31 cellular contexts compared by ENCODE assay signal in genomic region chr20:2358006-2358405, GRCh38. TPM values are rescaled to one million over a fixed set of nuclear protein-coding genes. Genes with fewer than 3 reads are reported as not detected.
"Had no signal": no experiment of that assay in that cellular context is flagged by ENCODE, and none has a peak within 500 bp of the region (broad histone marks: within the 10 kb centered on the region; RNA-seq: fewer than 3 reads in every experiment).

No MANE protein-coding gene starts in this region.

- H3K4me1 Mint-ChIP-seq: activated CD4-positive, alpha-beta T cell treated with anti-CD3 and anti-CD28 coated beads, Interleukin-2, amount 10 ng/mL, durations not matched to agents 7 days and 5 days; activated naive CD4-positive, alpha-beta T cell treated with anti-CD3 and anti-CD28 coated beads, Interleukin-2, amount 50 U/mL, for 24 hours; activated naive CD8-positive, alpha-beta T cell treated with anti-CD3 and anti-CD28 coated beads, Interleukin-2, amount 10 ng/mL, durations not matched to agents 7 days and 5 days had no signal

- H3K9ac ChIP-seq: KMS-11 had no signal

- H3K9me3 ChIP-seq: SJCRH30 had no signal

- H2AFZ ChIP-seq: PC-9 had no signal

- H3K4me1 ChIP-seq: ascending aorta, SJCRH30 had no signal

- H3K27ac ChIP-seq: ascending aorta, KMS-11, PC-9, SJCRH30, SK-N-MC had no signal

- DNase-seq: activated CD4-positive, alpha-beta T cell treated with anti-CD3 and anti-CD28 coated beads, Interleukin-2, amount 10 ng/mL, durations not matched to agents 7 days and 5 days; activated CD4-positive, alpha-beta T cell treated with anti-CD3 and anti-CD28 coated beads, Interleukin-2, amount 50 U/mL, for 48 hours; activated CD8-positive, alpha-beta T cell treated with anti-CD3 and anti-CD28 coated beads, Interleukin-2, amount 10 ng/mL, durations not matched to agents 7 days and 5 days; activated gamma-delta T cell; activated naive CD4-positive, alpha-beta T cell treated with Interleukin-2 at 50 U/mL for 16 hours; activated naive CD8-positive, alpha-beta T cell treated with anti-CD3 and anti-CD28 coated beads, Interleukin-2, amount 10 ng/mL, durations not matched to agents 7 days and 5 days; activated T-cell treated with anti-CD3 and anti-CD28 coated beads, Interleukin-2, amount 50 U/mL, for 24 hours; amygdala; MM.1S; MV-4-11; NCI-H1092; NCI-H1436 treated with DMSO at 0.1 percent for 48 hours; NCI-H1694 treated with DMSO at 0.1 percent for 48 hours; NCI-H2029; NCI-H345; NCI-H524 treated with DMSO at 0.1 percent for 48 hours; NK-92 treated with Interleukin-12 subunit alpha and Interleukin-12 subunit beta, amount 100 ng/mL, for 24 hours; SHP77; SJCRH30 had no signal

- H3K4me2 ChIP-seq: KMS-11, PC-9 had no signal

- H3K27ac Mint-ChIP-seq: activated CD4-positive, alpha-beta T cell treated with anti-CD3 and anti-CD28 coated beads, Interleukin-2, amount 10 ng/mL, durations not matched to agents 7 days and 5 days; activated CD8-positive, alpha-beta T cell treated with anti-CD3 and anti-CD28 coated beads, Interleukin-2, amount 10 ng/mL, durations not matched to agents 7 days and 5 days; activated naive CD4-positive, alpha-beta T cell treated with anti-CD3 and anti-CD28 coated beads, Interleukin-2, amount 50 U/mL, for 24 hours; activated naive CD8-positive, alpha-beta T cell treated with anti-CD3 and anti-CD28 coated beads, Interleukin-2, amount 10 ng/mL, durations not matched to agents 7 days and 5 days; activated T-cell treated with anti-CD3 and anti-CD28 coated beads, Interleukin-2, amount 50 U/mL, for 24 hours; activated T-helper 2 cell treated with anti-CD3 and anti-CD28 coated beads, Interferon-gamma antibody, Interleukin-2, Interleukin-4, amounts not matched to agents 10 μg/mL and 5 μg/mL and 100 μg/mL, durations not matched to agents 14 hours and 24 hours and 36 hours; T-helper 1 cell treated with Interleukin-12 subunit alpha and Interleukin-12 subunit beta and Interleukin-4 antibody, amounts not matched to agents 30 μg/mL and 1 μg/mL, for 36 hours; T-helper 2 cell treated with Interferon-gamma antibody and Interleukin-4, amounts not matched to agents 5 μg/mL and 100 μg/mL, for 36 hours had no signal

- H3K27me3 ChIP-seq: ascending aorta, SJCRH30 had no signal

- H3K36me3 ChIP-seq: ascending aorta, SJCRH30 had no signal

- H3K36me3 Mint-ChIP-seq: activated naive CD8-positive, alpha-beta T cell treated with anti-CD3 and anti-CD28 coated beads, Interleukin-2, amount 10 ng/mL, durations not matched to agents 7 days and 5 days had no signal

- H3K4me3 ChIP-seq: ascending aorta, PC-9, SJCRH30, SK-N-MC had no signal

- ATAC-seq: activated CD8-positive, alpha-beta T cell treated with anti-CD3 and anti-CD28 coated beads, Interleukin-2, amount 10 ng/mL, durations not matched to agents 7 days and 5 days had no signal

- H3K4me3 Mint-ChIP-seq: activated CD4-positive, alpha-beta T cell treated with anti-CD3 and anti-CD28 coated beads, Interleukin-2, amount 10 ng/mL, durations not matched to agents 7 days and 5 days; activated CD8-positive, alpha-beta T cell treated with anti-CD3 and anti-CD28 coated beads, Interleukin-2, amount 10 ng/mL, durations not matched to agents 7 days and 5 days; activated naive CD4-positive, alpha-beta T cell treated with anti-CD3 and anti-CD28 coated beads, Interleukin-2, amount 50 U/mL, for 24 hours; activated naive CD8-positive, alpha-beta T cell treated with anti-CD3 and anti-CD28 coated beads, Interleukin-2, amount 10 ng/mL, durations not matched to agents 7 days and 5 days; activated T-cell treated with anti-CD3 and anti-CD28 coated beads, Interleukin-2, amount 50 U/mL, for 24 hours; T-helper 1 cell treated with Interleukin-12 subunit alpha and Interleukin-12 subunit beta and Interleukin-4 antibody, amounts not matched to agents 30 μg/mL and 1 μg/mL, for 36 hours; T-helper 2 cell treated with Interferon-gamma antibody and Interleukin-4, amounts not matched to agents 5 μg/mL and 100 μg/mL, for 36 hours had no signal

RNA-seq across cellular contexts. Expression of gene TGM6, which starts 22.7 kb away (rescaled TPM):
- total RNA-seq: activated CD4-positive, alpha-beta T cell treated with anti-CD3 and anti-CD28 coated beads, Interleukin-2, amount 10 ng/mL, durations not matched to agents 7 days and 5 days; activated CD8-positive, alpha-beta T cell treated with anti-CD3 and anti-CD28 coated beads, Interleukin-2, amount 10 ng/mL, durations not matched to agents 7 days and 5 days; activated naive CD8-positive, alpha-beta T cell treated with anti-CD3 and anti-CD28 coated beads, Interleukin-2, amount 10 ng/mL, durations not matched to agents 7 days and 5 days; activated T-helper 2 cell treated with anti-CD3 and anti-CD28 coated beads, Interferon-gamma antibody, Interleukin-2, Interleukin-4, amounts not matched to agents 10 μg/mL and 5 μg/mL and 100 μg/mL, durations not matched to agents 14 hours and 24 hours and 36 hours; ascending aorta; cardiac septum; LHCN-M2; NCI-H460; PC-9; SJCRH30 had no signal
- polyA plus RNA-seq: adipose tissue had no signal
